1 cellular context compared by ENCODE assay signal in the genomic region with DNA sequence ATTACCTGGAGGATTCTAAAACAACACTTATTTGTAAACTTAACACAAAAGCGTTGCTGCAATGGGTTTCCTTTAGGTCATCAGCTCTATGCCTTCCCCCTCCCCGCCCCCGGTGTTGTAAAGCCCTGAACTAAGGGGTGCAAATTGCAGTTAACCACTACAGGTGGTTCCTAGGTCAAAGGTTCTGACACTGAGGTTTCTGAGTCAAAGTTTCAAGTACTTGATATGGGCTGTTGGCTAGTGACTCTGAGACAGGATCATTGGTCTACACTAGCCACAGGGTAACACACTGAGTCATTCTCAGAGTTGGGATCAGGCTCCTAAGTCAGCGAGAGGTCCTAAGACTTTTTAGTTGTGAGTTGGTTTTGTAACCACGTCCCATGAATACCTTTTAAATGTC.
TF ChIP-seq lines count a peak whose summit lies in the region.

No MANE protein-coding gene starts in this region.

TF ChIP-seq in K562, 482 proteins besides CTCF, POLR2A, EP300 and RAD21 (continued from another document):
- TF ChIP-seq JUND (IDR thresholded peaks at IDR 0.05; ENCODE audit: borderline replicate concordance, low read depth, low read length): 0 out of 2 replicates have a peak, but pooled peaks have one; percentile 13
- no peak for TF ChIP-seq JUND (tag; IDR thresholded peaks at IDR 0.05; ENCODE audit: borderline replicate concordance, low read depth, low read length)
- TF ChIP-seq GABPB1 (CRISPR knock-in tag; IDR thresholded peaks at IDR 0.05): no peak
- TF ChIP-seq MAFK (IDR thresholded peaks at IDR 0.05; ENCODE audit: low read length): no peak
- TF ChIP-seq, protein P1, sequence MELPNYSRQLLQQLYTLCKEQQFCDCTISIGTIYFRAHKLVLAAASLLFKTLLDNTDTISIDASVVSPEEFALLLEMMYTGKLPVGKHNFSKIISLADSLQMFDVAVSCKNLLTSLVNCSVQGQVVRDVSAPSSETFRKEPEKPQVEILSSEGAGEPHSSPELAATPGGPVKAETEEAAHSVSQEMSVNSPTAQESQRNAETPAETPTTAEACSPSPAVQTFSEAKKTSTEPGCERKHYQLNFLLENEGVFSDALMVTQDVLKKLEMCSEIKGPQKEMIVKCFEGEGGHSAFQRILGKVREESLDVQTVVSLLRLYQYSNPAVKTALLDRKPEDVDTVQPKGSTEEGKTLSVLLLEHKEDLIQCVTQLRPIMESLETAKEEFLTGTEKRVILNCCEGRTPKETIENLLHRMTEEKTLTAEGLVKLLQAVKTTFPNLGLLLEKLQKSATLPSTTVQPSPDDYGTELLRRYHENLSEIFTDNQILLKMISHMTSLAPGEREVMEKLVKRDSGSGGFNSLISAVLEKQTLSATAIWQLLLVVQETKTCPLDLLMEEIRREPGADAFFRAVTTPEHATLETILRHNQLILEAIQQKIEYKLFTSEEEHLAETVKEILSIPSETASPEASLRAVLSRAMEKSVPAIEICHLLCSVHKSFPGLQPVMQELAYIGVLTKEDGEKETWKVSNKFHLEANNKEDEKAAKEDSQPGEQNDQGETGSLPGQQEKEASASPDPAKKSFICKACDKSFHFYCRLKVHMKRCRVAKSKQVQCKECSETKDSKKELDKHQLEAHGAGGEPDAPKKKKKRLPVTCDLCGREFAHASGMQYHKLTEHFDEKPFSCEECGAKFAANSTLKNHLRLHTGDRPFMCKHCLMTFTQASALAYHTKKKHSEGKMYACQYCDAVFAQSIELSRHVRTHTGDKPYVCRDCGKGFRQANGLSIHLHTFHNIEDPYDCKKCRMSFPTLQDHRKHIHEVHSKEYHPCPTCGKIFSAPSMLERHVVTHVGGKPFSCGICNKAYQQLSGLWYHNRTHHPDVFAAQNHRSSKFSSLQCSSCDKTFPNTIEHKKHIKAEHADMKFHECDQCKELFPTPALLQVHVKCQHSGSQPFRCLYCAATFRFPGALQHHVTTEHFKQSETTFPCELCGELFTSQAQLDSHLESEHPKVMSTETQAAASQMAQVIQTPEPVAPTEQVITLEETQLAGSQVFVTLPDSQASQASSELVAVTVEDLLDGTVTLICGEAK (IDR thresholded peaks at IDR 0.05): no peak
- TF ChIP-seq, protein P1 (CRISPR knock-in tag; IDR thresholded peaks at IDR 0.05): no peak
- TF ChIP-seq CBFA2T3 (IDR thresholded peaks at IDR 0.05): peak; percentile 47
- TF ChIP-seq, protein P2, sequence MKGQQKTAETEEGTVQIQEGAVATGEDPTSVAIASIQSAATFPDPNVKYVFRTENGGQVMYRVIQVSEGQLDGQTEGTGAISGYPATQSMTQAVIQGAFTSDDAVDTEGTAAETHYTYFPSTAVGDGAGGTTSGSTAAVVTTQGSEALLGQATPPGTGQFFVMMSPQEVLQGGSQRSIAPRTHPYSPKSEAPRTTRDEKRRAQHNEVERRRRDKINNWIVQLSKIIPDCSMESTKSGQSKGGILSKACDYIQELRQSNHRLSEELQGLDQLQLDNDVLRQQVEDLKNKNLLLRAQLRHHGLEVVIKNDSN (CRISPR knock-in tag; IDR thresholded peaks at IDR 0.05): no peak
- TF ChIP-seq ZNF3 (CRISPR knock-in tag; IDR thresholded peaks at IDR 0.05): no peak
- TF ChIP-seq, protein P3, sequence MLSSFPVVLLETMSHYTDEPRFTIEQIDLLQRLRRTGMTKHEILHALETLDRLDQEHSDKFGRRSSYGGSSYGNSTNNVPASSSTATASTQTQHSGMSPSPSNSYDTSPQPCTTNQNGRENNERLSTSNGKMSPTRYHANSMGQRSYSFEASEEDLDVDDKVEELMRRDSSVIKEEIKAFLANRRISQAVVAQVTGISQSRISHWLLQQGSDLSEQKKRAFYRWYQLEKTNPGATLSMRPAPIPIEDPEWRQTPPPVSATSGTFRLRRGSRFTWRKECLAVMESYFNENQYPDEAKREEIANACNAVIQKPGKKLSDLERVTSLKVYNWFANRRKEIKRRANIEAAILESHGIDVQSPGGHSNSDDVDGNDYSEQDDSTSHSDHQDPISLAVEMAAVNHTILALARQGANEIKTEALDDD (IDR thresholded peaks at IDR 0.05): peak; percentile 13; the same call in 1 of the 2 replicates
- TF ChIP-seq ZNF830 (CRISPR knock-in tag; IDR thresholded peaks at IDR 0.05): no peak
- TF ChIP-seq, protein P4, sequence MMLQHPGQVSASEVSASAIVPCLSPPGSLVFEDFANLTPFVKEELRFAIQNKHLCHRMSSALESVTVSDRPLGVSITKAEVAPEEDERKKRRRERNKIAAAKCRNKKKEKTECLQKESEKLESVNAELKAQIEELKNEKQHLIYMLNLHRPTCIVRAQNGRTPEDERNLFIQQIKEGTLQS (IDR thresholded peaks at IDR 0.05): peak; percentile 31; the same call in 1 of the 2 replicates
- TF ChIP-seq, protein P4 (CRISPR knock-in tag; conservative IDR thresholded peaks at IDR 0.05): no peak
- peak; percentile 39 for TF ChIP-seq CBFA2T2 (conservative IDR thresholded peaks at IDR 0.05)
- TF ChIP-seq, protein P5, sequence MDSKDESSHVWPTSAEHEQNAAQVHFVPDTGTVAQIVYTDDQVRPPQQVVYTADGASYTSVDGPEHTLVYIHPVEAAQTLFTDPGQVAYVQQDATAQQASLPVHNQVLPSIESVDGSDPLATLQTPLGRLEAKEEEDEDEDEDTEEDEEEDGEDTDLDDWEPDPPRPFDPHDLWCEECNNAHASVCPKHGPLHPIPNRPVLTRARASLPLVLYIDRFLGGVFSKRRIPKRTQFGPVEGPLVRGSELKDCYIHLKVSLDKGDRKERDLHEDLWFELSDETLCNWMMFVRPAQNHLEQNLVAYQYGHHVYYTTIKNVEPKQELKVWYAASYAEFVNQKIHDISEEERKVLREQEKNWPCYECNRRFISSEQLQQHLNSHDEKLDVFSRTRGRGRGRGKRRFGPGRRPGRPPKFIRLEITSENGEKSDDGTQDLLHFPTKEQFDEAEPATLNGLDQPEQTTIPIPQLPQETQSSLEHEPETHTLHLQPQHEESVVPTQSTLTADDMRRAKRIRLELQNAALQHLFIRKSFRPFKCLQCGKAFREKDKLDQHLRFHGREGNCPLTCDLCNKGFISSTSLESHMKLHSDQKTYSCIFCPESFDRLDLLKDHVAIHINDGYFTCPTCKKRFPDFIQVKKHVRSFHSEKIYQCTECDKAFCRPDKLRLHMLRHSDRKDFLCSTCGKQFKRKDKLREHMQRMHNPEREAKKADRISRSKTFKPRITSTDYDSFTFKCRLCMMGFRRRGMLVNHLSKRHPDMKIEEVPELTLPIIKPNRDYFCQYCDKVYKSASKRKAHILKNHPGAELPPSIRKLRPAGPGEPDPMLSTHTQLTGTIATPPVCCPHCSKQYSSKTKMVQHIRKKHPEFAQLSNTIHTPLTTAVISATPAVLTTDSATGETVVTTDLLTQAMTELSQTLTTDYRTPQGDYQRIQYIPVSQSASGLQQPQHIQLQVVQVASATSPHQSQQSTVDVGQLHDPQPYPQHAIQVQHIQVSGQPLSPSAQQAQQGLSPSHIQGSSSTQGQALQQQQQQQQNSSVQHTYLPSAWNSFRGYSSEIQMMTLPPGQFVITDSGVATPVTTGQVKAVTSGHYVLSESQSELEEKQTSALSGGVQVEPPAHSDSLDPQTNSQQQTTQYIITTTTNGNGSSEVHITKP (IDR thresholded peaks at IDR 0.05; ENCODE audit: partially characterized antibody): no peak
- no peak for TF ChIP-seq NFRKB (IDR thresholded peaks at IDR 0.05; ENCODE audit: low read depth)
- no peak for TF ChIP-seq ZFX (CRISPR knock-in tag; IDR thresholded peaks at IDR 0.05)
